ENCODE assay signal across 8 cellular contexts in genomic region chr9:105063665-105064247, GRCh38.
DNase-seq lines count a peak whose midpoint lies in the region; ATAC-seq, FAIRE-seq and TF ChIP-seq lines count a peak whose summit lies in the region.

No MANE protein-coding gene starts in this region.

- peak; percentile 98 for DNase-seq in bronchial epithelial cell (ENCODE audit: low read depth)
- peak in 1 of 2 donors; percentile 58 for DNase-seq in aorta
- DNase-seq in GM13976 (ENCODE audit: low spot score) = no peak
- DNase-seq in NCI-H128 (lab: John Stamatoyannopoulos, UW; ENCODE audit: unreplicated experiment) = no peak

- intact Hi-C loops in aorta (cut with DNase I) = no loop called here

- peaks cover 20% of the 10 kb centered on the region for H3K4me1 ChIP-seq in mesodermal cell (ENCODE audit: control insufficient read depth, insufficient read depth, low read length, poor library complexity, severe bottlenecking)
- peaks cover 0 to 3% of the 10 kb centered on the region in 2 donors for H3K4me1 ChIP-seq in aorta (ENCODE audit: control insufficient read depth in 1 of 2, insufficient read depth in 2 of 2, low read length in 2 of 2)

- no peaks in the 10 kb centered on the region for H3K27me3 ChIP-seq in bronchial epithelial cell (ENCODE audit: control insufficient read depth, insufficient read depth, low read length)
- no peaks in the 10 kb centered on the region for H3K27me3 ChIP-seq in aorta (ENCODE audit: control insufficient read depth in 1 of 2, insufficient read depth in 2 of 2, low read length in 1 of 2)

- in situ Hi-C loops in GM13976 (cut with MboI; ENCODE audit: low sequenced_read_pairs, unreplicated experiment) = no loop called here

- no peaks in the 10 kb centered on the region for H3K36me3 ChIP-seq in bronchial epithelial cell (ENCODE audit: control insufficient read depth, insufficient read depth, low read length)
- H3K36me3 ChIP-seq in mesodermal cell (ENCODE audit: control insufficient read depth, insufficient read depth, low read length) = no peaks in the 10 kb centered on the region
- no peaks in the 10 kb centered on the region for H3K36me3 ChIP-seq in aorta (ENCODE audit: control insufficient read depth in 1 of 2, insufficient read depth in 2 of 2, low read length in 1 of 2)

- TF ChIP-seq CTCF in bronchial epithelial cell (IDR thresholded peaks at IDR 0.05; ENCODE audit: insufficient read depth, low read length, severe bottlenecking) (no peak), GM13976 (IDR thresholded peaks at IDR 0.05; ENCODE audit: borderline replicate concordance, control extremely low read depth, extremely low read depth, insufficient read depth, missing control alignments) (no peak)

- H3K4me3 ChIP-seq in bronchial epithelial cell (ENCODE audit: low read depth, low read length) (no peak overlapping the region), mesodermal cell (ENCODE audit: extremely low read depth, insufficient read depth, low read length, poor library complexity, severe bottlenecking) (no peak overlapping the region), aorta (ENCODE audit: low read length in 2 of 2) (no peak overlapping the region)

- peak; percentile 58 for ATAC-seq in GM18519 (IDR thresholded peaks at IDR 0.05; ENCODE audit: low FRiP score, unreplicated experiment)
- ATAC-seq in HG03565 (IDR thresholded peaks at IDR 0.05; ENCODE audit: unreplicated experiment) = peak; percentile 55
- ATAC-seq in aorta (ENCODE audit: low FRiP score) = peak; percentile 73
- no peak for ATAC-seq in HG03108 (IDR thresholded peaks at IDR 0.05; ENCODE audit: unreplicated experiment)

- WGBS in mesodermal cell (ENCODE audit: insufficient coverage in 2 of 2), 2 experiments = 94% methylated on average over 5 of the region's 8 CpGs; no CpG with 5 or more reads in 1 of the 2 experiments
- 54 to 60% methylated on average over 8 of the region's 8 CpGs for WGBS in aorta, 2 donors

- no peaks in the 10 kb centered on the region for H3K9me3 ChIP-seq in mesodermal cell (ENCODE audit: control insufficient read depth, low read length)
- no peaks in the 10 kb centered on the region for H3K9me3 ChIP-seq in aorta (ENCODE audit: control insufficient read depth, low read length)

- no peak for FAIRE-seq in bronchial epithelial cell (lab: Jason Lieb, UNC)

- H3K27ac ChIP-seq in mesodermal cell (ENCODE audit: low read depth, low read length, severe bottlenecking) (peak overlapping the region; percentile 83), aorta (ENCODE audit: low read depth in 1 of 2, low read length in 2 of 2) (peak overlapping the region in 1 of 2 donors; percentile 54)
